Comparison of ENCODE assay signal across 27 cellular contexts in the genomic region with DNA sequence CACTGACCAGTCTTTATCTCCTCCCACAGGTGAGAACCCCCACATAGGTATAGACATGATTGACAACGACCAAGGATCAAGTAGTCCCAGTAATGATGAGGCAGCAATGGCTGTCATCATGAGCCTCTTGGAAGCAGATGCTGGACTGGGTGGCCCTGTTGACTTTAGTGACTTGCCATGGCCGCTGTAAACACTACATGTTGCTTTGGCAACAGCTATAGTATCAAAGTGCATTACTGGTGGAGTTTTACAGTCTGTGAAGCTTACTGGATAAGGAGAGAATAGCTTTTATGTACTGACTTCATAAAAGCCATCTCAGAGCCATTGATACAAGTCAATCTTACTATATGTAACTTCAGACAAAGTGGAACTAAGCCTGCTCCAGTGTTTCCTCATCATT.
DNase-seq lines count a peak whose midpoint lies in the region; ATAC-seq, FAIRE-seq and TF ChIP-seq lines count a peak whose summit lies in the region.
"Had no signal": no experiment of that assay in that cellular context is flagged by ENCODE, and none has a peak within 500 bp of the region (broad histone marks: within the 10 kb centered on the region; RNA-seq: fewer than 3 reads in every experiment).

No MANE protein-coding gene starts in this region.

- peak overlapping the region; percentile 19 for H3K27ac Mint-ChIP-seq in CD4-positive, alpha-beta T cell
- H3K27ac Mint-ChIP-seq: dendritic cell treated with granulocyte-macrophage colony-stimulating factor and Interleukin-4, amounts not matched to agents 40 ng/mL and 50 ng/mL, for 4 days had no signal

- H3K27me3 Mint-ChIP-seq in CD4-positive, alpha-beta T cell: no peaks in the 10 kb centered on the region
- H3K27me3 Mint-ChIP-seq: dendritic cell treated with granulocyte-macrophage colony-stimulating factor and Interleukin-4, amounts not matched to agents 40 ng/mL and 50 ng/mL, for 4 days had no signal

- no peak for TF ChIP-seq RAD21 in HepG2 (CRISPR knock-in tag; IDR thresholded peaks at IDR 0.05)

- no peak for FAIRE-seq in HepG2 (lab: Jason Lieb, UNC)
- FAIRE-seq: endometrium, H1, kidney had no signal

- H3K4me1 ChIP-seq in HepG2 (ENCODE audit: insufficient read depth, low read length): peaks cover 7% of the 10 kb centered on the region; the same call in 1 of the 2 replicates
- H3K4me1 ChIP-seq: Caco-2 had no signal

- H3K4me2 ChIP-seq in HepG2 (ENCODE audit: low read depth, low read length): no peak overlapping the region
- H3K4me2 ChIP-seq: SK-N-SH, smooth muscle cell had no signal

- no peak overlapping the region for H3K27ac ChIP-seq in CD4-positive, alpha-beta T cell (ENCODE audit: low read depth, low read length)
- peak overlapping the region; percentile 43 for H3K27ac ChIP-seq in HepG2 (ENCODE audit: extremely low read length, insufficient read depth, low read length)
- H3K27ac ChIP-seq: WERI-Rb-1 had no signal

- no peak for TF ChIP-seq POLR2A in HepG2 (IDR thresholded peaks at IDR 0.05; ENCODE audit: insufficient read depth in 1 of 2, low read depth in 2 of 2, low read length in 2 of 2)

- H3K9me3 ChIP-seq in CD4-positive, alpha-beta T cell (ENCODE audit: control insufficient read depth, low read length): no peaks in the 10 kb centered on the region
- no peaks in the 10 kb centered on the region for H3K9me3 ChIP-seq in HepG2 (ENCODE audit: low read length)
- H3K9me3 ChIP-seq: Caco-2, SK-N-SH, thoracic aorta had no signal

- no peaks in the 10 kb centered on the region for H3K27me3 ChIP-seq in CD4-positive, alpha-beta T cell (ENCODE audit: control insufficient read depth, insufficient read depth, low read length)
- no peaks in the 10 kb centered on the region for H3K27me3 ChIP-seq in HepG2 (ENCODE audit: control insufficient read depth in 1 of 2, insufficient read depth in 2 of 2, low read length in 2 of 2)

- no peak overlapping the region for H2AFZ ChIP-seq in HepG2 (ENCODE audit: low read length)

- no peak for TF ChIP-seq CTCF in CD4-positive, alpha-beta T cell (IDR thresholded peaks at IDR 0.05)
- TF ChIP-seq CTCF in HepG2 (CRISPR knock-in tag; IDR thresholded peaks at IDR 0.05): no peak
- no peak for TF ChIP-seq CTCF in omental fat pad (IDR thresholded peaks at IDR 0.05)

- no peaks in the 10 kb centered on the region for H4K20me1 ChIP-seq in HepG2 (ENCODE audit: insufficient read depth, low read length)

- no peaks in the 10 kb centered on the region for H3K4me1 Mint-ChIP-seq in CD4-positive, alpha-beta T cell (ENCODE audit: low read depth)

- ATAC-seq in CD4-positive, alpha-beta T cell (ENCODE audit: poor library complexity): no peak
- ATAC-seq in HepG2 (peak; percentile 95), omental fat pad (ENCODE audit: low FRiP score) (no peak)

- H3K9ac ChIP-seq in HepG2 (ENCODE audit: insufficient read depth, low read depth, low read length): no peak overlapping the region
- H3K9ac ChIP-seq: SK-N-SH had no signal

- peaks cover 6 to 9% of the 10 kb centered on the region in 2 experiments; a peak in 4 of 5 replicates for H3K36me3 ChIP-seq in HepG2 (replicated peaks in 1 of 2; ENCODE audit: control insufficient read depth in 1 of 2, insufficient read depth in 2 of 2, low read length in 2 of 2)

- H3K36me3 Mint-ChIP-seq in CD4-positive, alpha-beta T cell (ENCODE audit: low read depth): peaks cover 93% of the 10 kb centered on the region

- CTCF ChIA-PET in CD4-positive, alpha-beta T cell (lab: Charles Lee): interaction anchor here (1.1 kb wide), 1 partner anchor 76 kb away, joined by 3 read pairs; the partner anchor contains the start of gene BTBD10
- CTCF ChIA-PET in HepG2 (lab: Yijun Ruan, JAX; ENCODE audit: low intra/inter-chr PET ratio, low total read pairs): no interaction called here

- in situ Hi-C loops in HepG2 (cut with HindIII; ENCODE audit: extremely low pct_ligation_motif_present, low pct_unique_long_range_greater_than_20kb): no loop called here

- H3K4me3 Mint-ChIP-seq in CD4-positive, alpha-beta T cell: no peak overlapping the region
- H3K4me3 Mint-ChIP-seq: dendritic cell treated with granulocyte-macrophage colony-stimulating factor and Interleukin-4, amounts not matched to agents 40 ng/mL and 50 ng/mL, for 4 days had no signal

- no peak for TF ChIP-seq EP300 in HepG2 (IDR thresholded peaks at IDR 0.05; ENCODE audit: low read depth in 2 of 2, low read length in 2 of 2)
- TF ChIP-seq EP300 in HepG2 (CRISPR knock-in tag; IDR thresholded peaks at IDR 0.05; ENCODE audit: borderline replicate concordance): no peak

- H3K9me3 Mint-ChIP-seq in CD4-positive, alpha-beta T cell: no peaks in the 10 kb centered on the region
- H3K9me3 Mint-ChIP-seq: dendritic cell treated with granulocyte-macrophage colony-stimulating factor and Interleukin-4, amounts not matched to agents 40 ng/mL and 50 ng/mL, for 4 days had no signal

- intact Hi-C loops in CD4-positive, alpha-beta T cell (cut with DNase I, micrococcal nuclease): no loop called here
- intact Hi-C loops in HepG2 (cut with micrococcal nuclease; ENCODE audit: unreplicated experiment): loop anchor here (5.0 kb wide), 1 partner anchor 174 kb away; no protein-coding TSS in a partner anchor

- 59% methylated on average over 2 of the region's 2 CpGs for WGBS in HepG2 (ENCODE audit: low lambda C conversion rate)

- DNase-seq in NCI-H1417 (lab: John Stamatoyannopoulos, UW) (peak in 2 of 3 experiments; percentile 20 to 30), NCI-H1417 treated with DMSO at 0.1 percent for 48 hours (lab: John Stamatoyannopoulos, UW) (no peak), NCI-H526 (lab: John Stamatoyannopoulos, UW) (peak; percentile 37 to 51), HepG2 (ENCODE audit: low spot score) (peak; percentile 43), Kasumi-1 (lab: John Stamatoyannopoulos, UW) (no peak), omental fat pad (ENCODE audit: low spot score) (no peak), NCI-H146 (lab: John Stamatoyannopoulos, UW) (no peak)
- DNase-seq in CD4-positive, alpha-beta T cell: no peak
- DNase-seq: 8988T; activated CD8-positive, alpha-beta memory T cell treated with anti-CD3 and anti-CD28 coated beads, Interleukin-2, amount 50 U/mL, for 4 hours; activated gamma-delta T cell treated with Interleukin-2 at 50 U/mL for 16 hours; AML-193; amygdala; Caco-2; EL; kidney; mammary epithelial cell; NCI-H187; nucleus accumbens; SK-N-SH; stimulated activated naive CD4-positive, alpha-beta T cell; WERI-Rb-1 had no signal

- POLR2A ChIA-PET in CD4-positive, alpha-beta T cell (lab: Charles Lee): no interaction called here
- POLR2A ChIA-PET in HepG2 (lab: Yijun Ruan, JAX): no interaction called here

- no peaks in the 10 kb centered on the region for H3K79me2 ChIP-seq in HepG2 (ENCODE audit: insufficient read depth, low read length)

- BruUV-seq in HepG2 (replicated peaks; lab: Mats Ljungman, UMichigan): no TSS peak

- H3K4me3 ChIP-seq in HepG2 (replicated peaks in 1 of 3; ENCODE audit: insufficient read depth in 1 of 3, low read depth in 2 of 3, low read length in 3 of 3): no peak overlapping the region
- H3K4me3 ChIP-seq: smooth muscle cell, thoracic aorta had no signal

TF ChIP-seq in HepG2, 621 proteins besides CTCF, POLR2A, EP300 and RAD21 (continues in another document):
- peak; percentile 86 for TF ChIP-seq FOXA3 (CRISPR knock-in tag; IDR thresholded peaks at IDR 0.05)
- TF ChIP-seq DR1 (CRISPR knock-in tag; IDR thresholded peaks at IDR 0.05): no peak
- TF ChIP-seq YY1 (IDR thresholded peaks at IDR 0.05; ENCODE audit: insufficient read depth, insufficient replicate concordance, low read depth, low read length): peak; percentile 78
- TF ChIP-seq ZBTB39 (CRISPR knock-in tag; IDR thresholded peaks at IDR 0.05): no peak
- TF ChIP-seq MXI1 (IDR thresholded peaks at IDR 0.05; ENCODE audit: borderline replicate concordance, low read depth, low read length): peak; percentile 79; the same call in 2 of the 3 replicates
- no peak for TF ChIP-seq SMYD3 (CRISPR knock-in tag; IDR thresholded peaks at IDR 0.05)
- TF ChIP-seq RFX3 (CRISPR knock-in tag; IDR thresholded peaks at IDR 0.05): peak; percentile 83
- no peak for TF ChIP-seq SRSF9 (IDR thresholded peaks at IDR 0.05; ENCODE audit: borderline replicate concordance, insufficient read depth, low read depth, low read length, poor library complexity, severe bottlenecking)
- 0 out of 4 replicates have a peak, but pooled peaks of 1 of the 2 experiments have one; percentile 14 for TF ChIP-seq MAFK (conservative IDR thresholded peaks at IDR 0.05 in 1 of 2, IDR thresholded peaks at IDR 0.05 in 1 of 2; ENCODE audit: low read length in 2 of 2)
- TF ChIP-seq ZNF672 (CRISPR knock-in tag; IDR thresholded peaks at IDR 0.05): no peak
- TF ChIP-seq FOXP1 (IDR thresholded peaks at IDR 0.05): peak; percentile 52; the same call in 1 of the 2 replicates
- TF ChIP-seq FOXP1 (CRISPR knock-in tag; IDR thresholded peaks at IDR 0.05): peak; percentile 80
- no peak for TF ChIP-seq ZNF501 (CRISPR knock-in tag; IDR thresholded peaks at IDR 0.05)
- TF ChIP-seq FOXK2 (IDR thresholded peaks at IDR 0.05): peak; percentile 46; the same call in 1 of the 2 replicates

Comparison
In these comparisons a context has a peak if more than half of its experiments do, and no peak if none do; other contexts are left out.
1. DNase-seq: peak in NCI-H1417 (2 of 3), NCI-H526 (2 of 2) and HepG2 (single experiment); none in NCI-H1417 treated with DMSO at 0.1 percent for 48 hours (single experiment), CD4-positive, alpha-beta T cell (0 of 10), Kasumi-1 (0 of 2), omental fat pad (single experiment) and NCI-H146 (single experiment).